ENCODE assay signal across 9 cellular contexts in the genomic region with DNA sequence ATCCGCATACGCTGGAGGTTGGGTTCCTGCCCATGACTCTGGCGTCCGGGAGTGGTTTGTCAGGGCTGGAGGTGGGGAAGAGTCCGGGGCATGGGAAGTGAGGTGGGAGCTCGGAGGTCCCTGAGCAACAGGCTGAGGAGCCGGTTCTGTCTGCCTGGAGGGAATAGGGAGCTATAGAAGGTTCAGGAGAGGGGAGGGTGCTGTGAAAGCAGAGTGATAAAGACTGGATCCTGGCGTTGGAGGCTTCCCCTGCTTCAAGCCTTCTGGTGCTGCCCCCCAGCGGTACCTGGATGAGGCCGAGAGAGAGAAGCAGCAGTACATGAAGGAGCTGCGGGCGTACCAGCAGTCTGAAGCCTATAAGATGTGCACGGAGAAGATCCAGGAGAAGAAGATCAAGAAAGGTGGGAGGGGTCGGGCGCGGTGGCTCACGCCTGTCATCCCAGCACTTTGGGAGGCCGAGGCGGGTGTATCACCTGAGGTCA. TPM values are rescaled to one million over a fixed set of nuclear protein-coding genes. Genes with fewer than 3 reads are reported as not detected.
DNase-seq lines count a peak whose midpoint lies in the region; ATAC-seq, FAIRE-seq and TF ChIP-seq lines count a peak whose summit lies in the region.
"Had no signal": no experiment of that assay in that cellular context is flagged by ENCODE, and none has a peak within 500 bp of the region (broad histone marks: within the 10 kb centered on the region; RNA-seq: fewer than 3 reads in every experiment).

No MANE protein-coding gene starts in this region.

- H3K27ac ChIP-seq in H1 (ENCODE audit: low read depth, low read length): no peak overlapping the region

- H3K4me1 ChIP-seq in H1 (replicated peaks in 1 of 4; ENCODE audit: control insufficient read depth in 3 of 4, insufficient read depth in 4 of 4, low read length in 3 of 4): peaks cover 3 to 17% (median 12%) of the 10 kb centered on the region in 4 experiments; a peak in 6 of 7 replicates

- no peak for TF ChIP-seq EP300 in H1 (IDR thresholded peaks at IDR 0.05; ENCODE audit: borderline replicate concordance in 1 of 2, low read depth in 2 of 2, low read length in 2 of 2)

- no peak overlapping the region for H4K91ac ChIP-seq in H1 (replicated peaks; ENCODE audit: insufficient read length, low read length)

- CTCF ChIA-PET in H1 (lab: Charles Lee; ENCODE audit: partially characterized antibody): interaction anchor here (0.5 to 6.6 kb wide), 18 partner anchors 9 to 348 kb away, joined by 3 to 51 read pairs (median 3); a partner anchor contains a TSS

- H3K4me3 ChIP-seq in H1 (ENCODE audit: extremely low read depth in 1 of 4, insufficient read depth in 2 of 4, low read depth in 3 of 4, low read length in 4 of 4): no peak overlapping the region

- no peak overlapping the region for H2BK120ac ChIP-seq in H1 (replicated peaks; ENCODE audit: low read depth, low read length)

- DNase-seq in stimulated activated CD4-positive, alpha-beta T cell treated with anti-CD3 and anti-CD28 coated beads, Interleukin-4, amount 100 ng/mL, for 24 hours: peak; percentile 14
- DNase-seq in stimulated activated CD4-positive, alpha-beta T cell treated with anti-CD3 and anti-CD28 coated beads, Interleukin-4, amount 100 ng/mL, for 4 hours: no peak
- peak; percentile 31 for DNase-seq in RPMI8226
- peak in 1 of 2 experiments; percentile 83 for DNase-seq in H1 (ENCODE audit: low read depth in 1 of 2, low spot score in 2 of 2)
- DNase-seq in cortex of kidney (lab: John Stamatoyannopoulos, UW): no peak
- no peak for DNase-seq in NCI-H1105 (lab: John Stamatoyannopoulos, UW)
- no peak for DNase-seq in NCI-H1417 treated with DMSO at 0.1 percent for 48 hours (lab: John Stamatoyannopoulos, UW)

- H2AFZ ChIP-seq in H1 (ENCODE audit: low read length): no peak overlapping the region

- no peak overlapping the region for H4K5ac ChIP-seq in H1 (ENCODE audit: insufficient read length, low read depth, low read length)

- 88% methylated on average over 19 of the region's 19 CpGs; no CpG with 5 or more reads in 1 of the 2 experiments for WGBS in H1 (ENCODE audit: extremely low coverage in 1 of 2, insufficient coverage in 1 of 2, insufficient read length in 1 of 2, insufficient replicate concordance in 2 of 2, low coverage in 1 of 2, low lambda C conversion rate in 2 of 2, missing lambda C conversion rate in 1 of 2), 2 experiments

- H3K9ac ChIP-seq in H1 (replicated peaks in 1 of 4; ENCODE audit: extremely low read depth in 1 of 4, low read depth in 3 of 4, low read length in 3 of 4): no peak overlapping the region

- H3K4ac ChIP-seq in H1 (replicated peaks; ENCODE audit: insufficient read length, low read depth, low read length): no peak overlapping the region

- no peak for FAIRE-seq in H1 (lab: Jason Lieb, UNC)

- H2BK12ac ChIP-seq in H1 (ENCODE audit: low read depth, low read length): no peak overlapping the region

- H3K14ac ChIP-seq in H1 (ENCODE audit: insufficient read length): no peak overlapping the region

- peaks cover 0 to 5% (median 0%) of the 10 kb centered on the region in 4 experiments; a peak in 1 of 7 replicates for H3K27me3 ChIP-seq in H1 (replicated peaks in 1 of 4; ENCODE audit: control insufficient read depth in 3 of 4, extremely low read depth in 1 of 4, insufficient read depth in 3 of 4, low read length in 3 of 4)

- H2AK5ac ChIP-seq in H1 (ENCODE audit: low read depth, low read length): no peak overlapping the region

- H3K18ac ChIP-seq in H1 (ENCODE audit: extremely low read depth, low read length): no peak overlapping the region

- peaks cover 21% of the 10 kb centered on the region; the same call in 1 of the 2 replicates for H3K23me2 ChIP-seq in H1 (ENCODE audit: low read depth, low read length)

- H2BK5ac ChIP-seq in H1 (ENCODE audit: low read depth, low read length): no peak overlapping the region

- H3K4me2 ChIP-seq in H1 (ENCODE audit: insufficient read depth in 1 of 2, low read depth in 2 of 2, low read length in 2 of 2): no peak overlapping the region

- no peaks in the 10 kb centered on the region for H3K36me3 ChIP-seq in H1 (ENCODE audit: control insufficient read depth in 2 of 4, insufficient read depth in 4 of 4, low read length in 3 of 4)

- no peak overlapping the region for H2BK15ac ChIP-seq in H1 (ENCODE audit: low read length)

- TF ChIP-seq CTCF in H1 (IDR thresholded peaks at IDR 0.05; ENCODE audit: control extremely low read depth in 1 of 3, insufficient read depth in 1 of 3, low read depth in 1 of 3, low read length in 3 of 3): peak; percentile 67 to 71 (median 68)

- no peak overlapping the region for H2BK20ac ChIP-seq in H1 (ENCODE audit: low read length)

- ATAC-seq in GM19035 (IDR thresholded peaks at IDR 0.05; ENCODE audit: unreplicated experiment): no peak

- H3K23ac ChIP-seq in H1 (ENCODE audit: insufficient read length): no peak overlapping the region

- no peak overlapping the region for H3K56ac ChIP-seq in H1 (replicated peaks; ENCODE audit: insufficient read length, low read depth, low read length)

- peaks cover 3 to 8% of the 10 kb centered on the region in 2 experiments for H4K20me1 ChIP-seq in H1 (replicated peaks in 1 of 2; ENCODE audit: control insufficient read depth in 1 of 2, insufficient read depth in 2 of 2, low read length in 2 of 2)

- TF ChIP-seq POLR2A in H1 (IDR thresholded peaks at IDR 0.05; ENCODE audit: control extremely low read depth in 1 of 2, low read depth in 2 of 2, low read length in 2 of 2): no peak

- no peaks in the 10 kb centered on the region for H3K79me2 ChIP-seq in H1 (ENCODE audit: control insufficient read depth in 1 of 2, insufficient read depth in 2 of 2, low read length in 2 of 2)

- POLR2A ChIA-PET in H1 (lab: Charles Lee; ENCODE audit: partially characterized antibody): interaction anchor here (0.6 to 1.0 kb wide), 2 partner anchors 16 to 86 kb away, joined by 3 to 4 read pairs; no protein-coding TSS in a partner anchor

- no peaks in the 10 kb centered on the region for H3K9me3 ChIP-seq in H1 (ENCODE audit: insufficient read depth in 2 of 2, low read depth in 1 of 2, low read length in 1 of 2)

- H3K79me1 ChIP-seq in H1 (ENCODE audit: low read depth, low read length): no peaks in the 10 kb centered on the region

- TF ChIP-seq RAD21 in H1 (IDR thresholded peaks at IDR 0.05 in 1 of 2, conservative IDR thresholded peaks at IDR 0.05 in 1 of 2; ENCODE audit: low read depth in 2 of 2, low read length in 2 of 2): peak; percentile 49 to 63

- no peak overlapping the region; the same call in 1 of the 2 replicates for H4K8ac ChIP-seq in H1 (ENCODE audit: extremely low read depth, insufficient read depth, low read length)

TF ChIP-seq in H1, 55 proteins besides CTCF, POLR2A, EP300 and RAD21 (continues in another document):
- TF ChIP-seq RBBP5 (IDR thresholded peaks at IDR 0.05; ENCODE audit: borderline replicate concordance, low read depth, low read length): no peak

RNA-seq across cellular contexts. Expression of a gene that starts 2.6 kb away (rescaled TPM):
- 74.2 and 76.1 TPM in 2 replicates for total RNA-seq in H1 (2021; fragmentation: NEBNext Ultra II Directional; extraction: Animal tissue kit (Norgen Biotek cat#: 25700))
- polyA plus RNA-seq in H1 (2011; rRNA removed): 42.9 and 63.9 TPM in 2 replicates
- polyA plus RNA-seq in H1 (2011; cell fraction: cytosol; rRNA removed): 62.4 TPM
- polyA plus RNA-seq in H1 (2011; cell fraction: nucleus; rRNA removed): 98.9 TPM
- 44.6 to 66.7 TPM (median 62.4 TPM) in 4 replicates for polyA plus RNA-seq in H1 (2012, experiment 1 of 2)
- polyA plus RNA-seq in H1 (2012, experiment 2 of 2): 60.0 TPM
- 69.5 TPM for polyA plus RNA-seq in H1 (2013, experiment 1 of 2)
- 62.3 TPM for polyA plus RNA-seq in H1 (2013, experiment 2 of 2)
- polyA minus RNA-seq in H1 (2011; rRNA and poly(A)+ RNA removed): 5.2 and 6.5 TPM in 2 replicates
- 25.2 TPM for polyA minus RNA-seq in H1 (2011; cell fraction: cytosol; rRNA and poly(A)+ RNA removed)
- polyA minus RNA-seq in H1 (2011; cell fraction: nucleus; rRNA and poly(A)+ RNA removed): 26.3 TPM

RNA-seq across cellular contexts. Expression of a gene that starts 10.0 kb away (rescaled TPM):
- 0.96 and 1.2 TPM in 2 replicates for total RNA-seq in H1 (2021; fragmentation: NEBNext Ultra II Directional; extraction: Animal tissue kit (Norgen Biotek cat#: 25700))
- 1.0 and 1.3 TPM in 2 replicates for polyA plus RNA-seq in H1 (2011; rRNA removed)
- polyA plus RNA-seq in H1 (2011; cell fraction: cytosol; rRNA removed): 0.70 TPM
- 2.2 TPM for polyA plus RNA-seq in H1 (2011; cell fraction: nucleus; rRNA removed)
- 0.86 to 1.2 TPM (median 0.93 TPM) in 4 replicates for polyA plus RNA-seq in H1 (2012, experiment 1 of 2)
- polyA plus RNA-seq in H1 (2012, experiment 2 of 2): 0.75 TPM
- polyA plus RNA-seq in H1 (2013, experiment 1 of 2): 2.5 TPM
- polyA plus RNA-seq in H1 (2013, experiment 2 of 2): 2.3 TPM
- 0.82 and 1.3 TPM in 2 replicates for polyA minus RNA-seq in H1 (2011; rRNA and poly(A)+ RNA removed)
- 1.0 TPM for polyA minus RNA-seq in H1 (2011; cell fraction: cytosol; rRNA and poly(A)+ RNA removed)
- polyA minus RNA-seq in H1 (2011; cell fraction: nucleus; rRNA and poly(A)+ RNA removed): 0.80 TPM

RNA-seq across cellular contexts. Expression of a gene that starts 17.9 kb away (rescaled TPM):
- 59.6 and 62.5 TPM in 2 replicates for total RNA-seq in H1 (2021; fragmentation: NEBNext Ultra II Directional; extraction: Animal tissue kit (Norgen Biotek cat#: 25700))
- 71.3 and 110 TPM in 2 replicates for polyA plus RNA-seq in H1 (2011; rRNA removed)
- polyA plus RNA-seq in H1 (2011; cell fraction: cytosol; rRNA removed): 71.6 TPM
- 146 TPM for polyA plus RNA-seq in H1 (2011; cell fraction: nucleus; rRNA removed)
- 48.8 to 71.1 TPM (median 62.8 TPM) in 4 replicates for polyA plus RNA-seq in H1 (2012, experiment 1 of 2)
- 48.1 TPM for polyA plus RNA-seq in H1 (2012, experiment 2 of 2)
- polyA plus RNA-seq in H1 (2013, experiment 1 of 2): 64.5 TPM
- 71.3 TPM for polyA plus RNA-seq in H1 (2013, experiment 2 of 2)
- polyA minus RNA-seq in H1 (2011; rRNA and poly(A)+ RNA removed): 30.6 and 31.0 TPM in 2 replicates
- polyA minus RNA-seq in H1 (2011; cell fraction: cytosol; rRNA and poly(A)+ RNA removed): 48.5 TPM
- polyA minus RNA-seq in H1 (2011; cell fraction: nucleus; rRNA and poly(A)+ RNA removed): 41.9 TPM

RNA-seq across cellular contexts. Expression of a gene that starts 31.4 kb away (rescaled TPM):
- 0.50 and 0.75 TPM in 2 replicates for total RNA-seq in H1 (2021; fragmentation: NEBNext Ultra II Directional; extraction: Animal tissue kit (Norgen Biotek cat#: 25700))
- polyA plus RNA-seq in H1 (2011; rRNA removed): 0.39 and 0.80 TPM in 2 replicates
- 0.31 TPM for polyA plus RNA-seq in H1 (2011; cell fraction: cytosol; rRNA removed)
- polyA plus RNA-seq in H1 (2011; cell fraction: nucleus; rRNA removed): 0.20 TPM
- 0.22 to 0.59 TPM (median 0.48 TPM) in 4 replicates for polyA plus RNA-seq in H1 (2012, experiment 1 of 2)
- polyA plus RNA-seq in H1 (2012, experiment 2 of 2): 0.39 TPM
- 0.97 TPM for polyA plus RNA-seq in H1 (2013, experiment 1 of 2)
- 1.2 TPM for polyA plus RNA-seq in H1 (2013, experiment 2 of 2)
- 0.10 and 0.22 TPM in 2 replicates for polyA minus RNA-seq in H1 (2011; rRNA and poly(A)+ RNA removed)
- polyA minus RNA-seq in H1 (2011; cell fraction: cytosol; rRNA and poly(A)+ RNA removed): not detected
- polyA minus RNA-seq in H1 (2011; cell fraction: nucleus; rRNA and poly(A)+ RNA removed): 0.40 TPM

RNA-seq across cellular contexts. Expression of a gene that starts 36.3 kb away (rescaled TPM):
- total RNA-seq in H1 (2021; fragmentation: NEBNext Ultra II Directional; extraction: Animal tissue kit (Norgen Biotek cat#: 25700)): 1.0 and 1.1 TPM in 2 replicates
- 0.49 TPM in 1 of 2 replicates, not detected in the other for polyA plus RNA-seq in H1 (2011; rRNA removed)
- 0.34 TPM for polyA plus RNA-seq in H1 (2011; cell fraction: cytosol; rRNA removed)
- polyA plus RNA-seq in H1 (2011; cell fraction: nucleus; rRNA removed): 6.0 TPM
- polyA plus RNA-seq in H1 (2012, experiment 1 of 2): 0.94 to 2.2 TPM (median 1.6 TPM) in 3 of 4 replicates, not detected in the other
- polyA plus RNA-seq in H1 (2012, experiment 2 of 2): 1.3 TPM
- polyA plus RNA-seq in H1 (2013, experiment 1 of 2): 0.45 TPM
- 0.17 TPM for polyA plus RNA-seq in H1 (2013, experiment 2 of 2)
- polyA minus RNA-seq in H1 (2011; rRNA and poly(A)+ RNA removed): 0.32 TPM in 1 of 2 replicates, not detected in the other
- not detected for polyA minus RNA-seq in H1 (2011; cell fraction: cytosol; rRNA and poly(A)+ RNA removed)
- polyA minus RNA-seq in H1 (2011; cell fraction: nucleus; rRNA and poly(A)+ RNA removed): not detected
- total RNA-seq: pulmonary artery endothelial cell had no signal

Comparison
In these comparisons a context has a peak if more than half of its experiments do, and no peak if none do; other contexts are left out.
1. DNase-seq: peak in stimulated activated CD4-positive, alpha-beta T cell treated with anti-CD3 and anti-CD28 coated beads, Interleukin-4, amount 100 ng/mL, for 24 hours (single experiment) and RPMI8226 (single experiment); none in stimulated activated CD4-positive, alpha-beta T cell treated with anti-CD3 and anti-CD28 coated beads, Interleukin-4, amount 100 ng/mL, for 4 hours (0 of 2), cortex of kidney (single experiment), NCI-H1105 (single experiment) and NCI-H1417 treated with DMSO at 0.1 percent for 48 hours (single experiment).